In the genomic region with DNA sequence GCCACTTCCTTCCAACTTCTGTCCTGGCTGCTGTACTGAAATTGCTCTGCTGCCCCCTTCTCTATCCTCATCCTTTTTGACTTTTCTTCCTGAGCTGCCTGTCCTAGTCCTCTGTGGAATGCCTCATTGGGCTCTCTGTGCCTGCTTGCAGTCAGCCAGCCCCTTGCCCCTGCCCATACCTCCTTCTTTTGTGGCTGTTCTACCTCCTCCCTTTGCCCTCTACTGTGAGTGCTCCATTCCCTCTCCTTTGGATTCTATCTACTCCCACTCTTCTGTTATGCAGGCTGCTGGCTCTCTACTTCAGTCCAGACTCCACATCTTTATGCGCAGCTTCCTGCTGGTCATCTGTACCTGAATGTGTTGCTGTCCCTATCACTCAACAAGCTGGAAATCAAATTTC, we compare ENCODE assay signal across 31 cellular contexts. TPM values are rescaled to one million over a fixed set of nuclear protein-coding genes. Genes with fewer than 3 reads are reported as not detected.
"Had no signal": no experiment of that assay in that cellular context is flagged by ENCODE, and none has a peak within 500 bp of the region (broad histone marks: within the 10 kb centered on the region; RNA-seq: fewer than 3 reads in every experiment).

No MANE protein-coding gene starts in this region.

- H3K27ac Mint-ChIP-seq: naive thymus-derived CD8-positive, alpha-beta T cell; stimulated activated naive B cell treated with anti-CD40 and anti-IgM and Interleukin-4, amounts not matched to agents 10 μg/mL and 1 μg/mL and 100 μg/mL, for 72 hours had no signal

- ATAC-seq: left cardiac atrium; left lung; lower lobe of right lung; naive thymus-derived CD8-positive, alpha-beta T cell; pancreas; right cardiac atrium; sciatic nerve; stimulated activated naive B cell treated with anti-CD40 and anti-IgM and Interleukin-4, amounts not matched to agents 10 μg/mL and 1 μg/mL and 100 μg/mL, for 72 hours; stimulated activated naive CD8-positive, alpha-beta T cell treated with anti-CD3 and anti-CD28 coated beads, Interleukin-15, Interleukin-2, amounts not matched to agents 100 U/mL and 50 U/mL, for 24 hours had no signal

- H3K9me3 ChIP-seq: left lung, lower lobe of right lung, pancreas, prostate gland, testis, thyroid gland, transverse colon had no signal

- H3K4me1 Mint-ChIP-seq: naive thymus-derived CD8-positive, alpha-beta T cell; stimulated activated naive B cell treated with anti-CD40 and anti-IgM and Interleukin-4, amounts not matched to agents 10 μg/mL and 1 μg/mL and 100 μg/mL, for 72 hours had no signal

- H3K27me3 ChIP-seq: pancreas, stomach, testis, thyroid gland, transverse colon, upper lobe of left lung had no signal

- H3K4me1 ChIP-seq: left lung, lower lobe of right lung, pancreas, prostate gland, testis, thyroid gland, upper lobe of left lung had no signal

- DNase-seq: hippocampal formation; kidney glomerular epithelial cell; left cardiac atrium; left lung; lower lobe of right lung; mammary epithelial cell; mesenchymal stem cell; naive thymus-derived CD8-positive, alpha-beta T cell; nucleus accumbens; pancreas; posterior cingulate gyrus; retina; right cardiac atrium; stimulated activated CD4-positive, alpha-beta T cell treated with anti-CD3 and anti-CD28 coated beads, Interleukin-12 subunit alpha, Interleukin-12 subunit beta, amount 100 ng/mL, for 4 hours; stimulated activated CD4-positive, alpha-beta T cell treated with anti-CD3 and anti-CD28 coated beads, Interleukin-15, amount 100 ng/mL, for 24 hours; stimulated activated CD4-positive, alpha-beta T cell treated with anti-CD3 and anti-CD28 coated beads, Interleukin-2, amount 100 ng/mL, for 24 hours; stimulated activated CD4-positive, alpha-beta T cell treated with anti-CD3 and anti-CD28 coated beads, Interleukin-4, amount 100 ng/mL, for 1 hour; stimulated activated naive B cell treated with anti-CD40 and anti-IgM and Interleukin-4, amounts not matched to agents 10 μg/mL and 1 μg/mL and 100 μg/mL, for 72 hours; stimulated activated naive CD8-positive, alpha-beta T cell treated with anti-CD3 and anti-CD28 coated beads, Interleukin-15, Interleukin-2, amounts not matched to agents 100 U/mL and 50 U/mL, for 24 hours; stomach; testis; thyroid gland; transverse colon; upper lobe of left lung had no signal

- H3K36me3 Mint-ChIP-seq: naive thymus-derived CD8-positive, alpha-beta T cell; stimulated activated naive B cell treated with anti-CD40 and anti-IgM and Interleukin-4, amounts not matched to agents 10 μg/mL and 1 μg/mL and 100 μg/mL, for 72 hours had no signal

- H3K4me3 Mint-ChIP-seq: naive thymus-derived CD8-positive, alpha-beta T cell; nephron; neural crest cell; stimulated activated naive B cell treated with anti-CD40 and anti-IgM and Interleukin-4, amounts not matched to agents 10 μg/mL and 1 μg/mL and 100 μg/mL, for 72 hours had no signal

- H3K4me3 ChIP-seq: left lung, lower lobe of right lung, pancreas, prostate gland, skin epidermis, stomach, testis, thyroid gland, transverse colon, upper lobe of left lung had no signal

- H3K9me3 Mint-ChIP-seq: naive thymus-derived CD8-positive, alpha-beta T cell; nephron; neural crest cell; stimulated activated naive B cell treated with anti-CD40 and anti-IgM and Interleukin-4, amounts not matched to agents 10 μg/mL and 1 μg/mL and 100 μg/mL, for 72 hours had no signal

- H3K36me3 ChIP-seq: left lung, lower lobe of right lung, pancreas, prostate gland, thyroid gland, transverse colon, upper lobe of left lung had no signal

RNA-seq across cellular contexts. Expression of a gene that starts 8.4 kb away (rescaled TPM):
- total RNA-seq: naive thymus-derived CD8-positive, alpha-beta T cell; osteoblast had no signal
- polyA plus RNA-seq: keratinocyte; naive thymus-derived CD8-positive, alpha-beta T cell had no signal

RNA-seq across cellular contexts. Expression of a gene that starts 54.2 kb away (rescaled TPM):
- polyA plus RNA-seq: keratinocyte had no signal
